ENCODE assay signal across 8 cellular contexts in the genomic region with DNA sequence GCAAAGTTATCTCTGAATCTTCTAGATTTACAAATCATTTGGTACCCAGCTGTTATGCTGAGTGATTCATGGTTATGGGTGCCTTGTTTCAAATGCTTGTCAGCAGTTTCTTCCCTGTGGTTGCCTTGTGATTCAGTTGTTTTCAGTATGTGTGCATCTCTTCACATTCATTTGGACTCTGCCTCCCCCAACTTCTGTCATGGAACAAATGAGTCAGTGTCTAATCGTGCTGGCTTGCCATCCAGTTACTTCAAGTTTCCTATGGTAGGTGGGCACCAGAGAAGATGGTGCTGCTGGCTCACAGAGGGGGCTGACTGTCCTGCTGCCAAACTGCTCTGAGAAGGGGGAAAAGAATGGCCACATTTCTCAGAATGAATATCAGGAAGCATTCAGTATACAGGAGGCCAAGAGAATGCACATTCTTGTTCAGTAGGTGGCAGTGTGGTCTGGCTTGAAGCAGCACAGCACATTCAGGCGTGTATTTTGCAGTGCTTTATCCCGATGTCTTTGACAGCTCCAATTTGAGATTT.
DNase-seq lines count a peak whose midpoint lies in the region; ATAC-seq and TF ChIP-seq lines count a peak whose summit lies in the region.

No MANE protein-coding gene starts in this region.

- H3K27ac ChIP-seq in body of pancreas, result no peak overlapping the region
- no peak overlapping the region for H3K27ac ChIP-seq in upper lobe of right lung
- no peak overlapping the region for H3K27ac ChIP-seq in esophagus squamous epithelium

- H3K36me3 ChIP-seq in body of pancreas (replicated peaks in 1 of 2; ENCODE audit: insufficient read depth in 1 of 2, low read depth in 2 of 2), result no peaks in the 10 kb centered on the region
- H3K36me3 ChIP-seq in upper lobe of right lung, result no peaks in the 10 kb centered on the region
- H3K36me3 ChIP-seq in esophagus squamous epithelium, result no peaks in the 10 kb centered on the region

- ATAC-seq in GM19438 (IDR thresholded peaks at IDR 0.05; ENCODE audit: low read depth, unreplicated experiment), result peak; percentile 73
- ATAC-seq in HG03378 (IDR thresholded peaks at IDR 0.05; ENCODE audit: unreplicated experiment), result peak; percentile 80
- no peak for ATAC-seq in body of pancreas
- peak; percentile 53 for ATAC-seq in upper lobe of right lung

- intact Hi-C loops in body of pancreas (cut with DNase I) (no loop called here), upper lobe of right lung (cut with DNase I) (no loop called here), esophagus squamous epithelium (cut with DNase I) (no loop called here)

- H3K9me3 ChIP-seq in body of pancreas (no peaks in the 10 kb centered on the region), upper lobe of right lung (no peaks in the 10 kb centered on the region), esophagus squamous epithelium (no peaks in the 10 kb centered on the region)

- H3K27me3 ChIP-seq in body of pancreas (no peaks in the 10 kb centered on the region), upper lobe of right lung (no peaks in the 10 kb centered on the region), esophagus squamous epithelium (no peaks in the 10 kb centered on the region)

- peak in 5 of 7 experiments; percentile 15 to 45 (median 23) for TF ChIP-seq CTCF in body of pancreas (IDR thresholded peaks at IDR 0.05)
- TF ChIP-seq CTCF in upper lobe of right lung (IDR thresholded peaks at IDR 0.05), result peak; percentile 36
- TF ChIP-seq CTCF in esophagus squamous epithelium (IDR thresholded peaks at IDR 0.05), result peak in 3 of 6 experiments; percentile 8 to 40 (median 20)

- DNase-seq in EL (peak; percentile 42), RKO (ENCODE audit: low spot score) (peak; percentile 65), body of pancreas (peak; percentile 9 to 14 (median 12)), midbrain (lab: John Stamatoyannopoulos, UW) (peak; percentile 34), upper lobe of right lung (no peak), esophagus squamous epithelium (lab: John Stamatoyannopoulos, UW) (no peak)

- H3K4me1 ChIP-seq in body of pancreas, result no peaks in the 10 kb centered on the region
- no peaks in the 10 kb centered on the region for H3K4me1 ChIP-seq in upper lobe of right lung
- H3K4me1 ChIP-seq in esophagus squamous epithelium, result no peaks in the 10 kb centered on the region

- 8 to 24% methylated on average over 3 of the region's 3 CpGs for WGBS in body of pancreas, 2 donors
- whole genome bisulfite sequencing in esophagus squamous epithelium, 2 donors, result 4 to 10% methylated on average over 2 to 3 of the region's 3 CpGs

- H3K4me3 ChIP-seq in body of pancreas, result no peak overlapping the region
- H3K4me3 ChIP-seq in upper lobe of right lung, result no peak overlapping the region
- no peak overlapping the region for H3K4me3 ChIP-seq in esophagus squamous epithelium

- TF ChIP-seq POLR2A in body of pancreas (IDR thresholded peaks at IDR 0.05) (no peak), esophagus squamous epithelium (IDR thresholded peaks at IDR 0.05) (no peak)

Comparison
In these comparisons a context has a peak if more than half of its experiments do, and no peak if none do; other contexts are left out.
1. DNase-seq: peak in EL (single experiment), RKO (single experiment), body of pancreas (4 of 4) and midbrain (single experiment); none in upper lobe of right lung (single experiment) and esophagus squamous epithelium (single experiment).